ENCODE assay signal across 27 cellular contexts in the genomic region with DNA sequence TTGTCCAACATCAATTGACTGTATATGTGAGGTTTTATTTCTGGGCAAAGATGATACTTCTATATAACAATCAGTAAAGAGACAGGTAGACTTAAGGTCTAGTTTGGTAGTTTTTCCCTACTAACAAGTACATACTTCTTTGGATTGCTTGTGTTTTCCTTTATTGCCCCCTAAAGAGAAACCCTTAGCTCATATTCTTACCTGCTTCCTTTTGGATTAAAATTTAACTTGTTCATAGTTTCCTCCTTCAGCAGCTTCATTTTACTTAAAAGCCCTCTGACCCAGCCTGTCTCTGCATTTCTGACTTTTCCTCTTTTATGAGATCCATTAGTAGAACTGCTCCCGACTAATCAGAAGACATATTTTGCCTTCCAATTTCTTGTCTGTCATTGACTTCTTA.
"Had no signal": no experiment of that assay in that cellular context is flagged by ENCODE, and none has a peak within 500 bp of the region (broad histone marks: within the 10 kb centered on the region; RNA-seq: fewer than 3 reads in every experiment).

No MANE protein-coding gene starts in this region.

- H3K9me3 ChIP-seq: ovary, prostate gland, right lobe of liver, sigmoid colon, suprapubic skin, testis, tibial artery, transverse colon, upper lobe of right lung, uterus had no signal

- H2AFZ ChIP-seq: neural progenitor cell, parathyroid adenoma had no signal

- H3K27me3 ChIP-seq: neural progenitor cell, ovary, right lobe of liver, sigmoid colon, suprapubic skin, testis, tibial artery, transverse colon, upper lobe of right lung had no signal

- H3K27ac ChIP-seq: neural progenitor cell, ovary, parathyroid adenoma, prostate gland, right lobe of liver, sigmoid colon, suprapubic skin, testis, tibial artery, transverse colon, upper lobe of right lung, uterus had no signal

- H3K36me3 ChIP-seq: neural progenitor cell, ovary, prostate gland, right lobe of liver, sigmoid colon, suprapubic skin, tibial artery, transverse colon, upper lobe of right lung, uterus had no signal

- H3K4me3 ChIP-seq: neural progenitor cell, ovary, prostate gland, right lobe of liver, sigmoid colon, suprapubic skin, testis, tibial artery, transverse colon, upper lobe of right lung, uterus had no signal

- DNase-seq: naive B cell; naive thymus-derived CD8-positive, alpha-beta T cell; occipital lobe; ovary; posterior cingulate gyrus; right cardiac atrium; right lobe of liver; sigmoid colon; small intestine; stimulated activated CD4-positive, alpha-beta T cell treated with anti-CD3 and anti-CD28 coated beads, Interleukin-15, amount 100 ng/mL, for 24 hours; stimulated activated CD4-positive, alpha-beta T cell treated with anti-CD3 and anti-CD28 coated beads, Interleukin-2, amount 100 ng/mL, for 24 hours; stimulated activated CD4-positive, alpha-beta T cell treated with anti-CD3 and anti-CD28 coated beads, Interleukin-2, amount 100 ng/mL, for 48 hours; stimulated activated CD4-positive, alpha-beta T cell treated with anti-CD3 and anti-CD28 coated beads, Interleukin-4, amount 100 ng/mL, for 24 hours; stimulated activated naive B cell treated with anti-CD40 and anti-IgM and Interleukin-4, amounts not matched to agents 10 μg/mL and 1 μg/mL and 100 μg/mL, for 72 hours; stimulated activated naive CD4-positive, alpha-beta T cell treated with Interleukin-2 at 50 U/mL for 16 hours; substantia nigra; testis; tibial artery; transverse colon; upper lobe of right lung; uterus had no signal

- ATAC-seq: naive thymus-derived CD8-positive, alpha-beta T cell; natural killer cell treated with Interleukin-12 subunit alpha and Interleukin-12 subunit beta and Interleukin-15 and Interleukin-18, amount 100 ng/mL, for 72 hours; right cardiac atrium; right lobe of liver; stimulated activated effector memory CD8-positive, alpha-beta T cell treated with anti-CD3 and anti-CD28 coated beads, Interleukin-12 subunit alpha, Interleukin-12 subunit beta, amount 100 ng/mL, for 72 hours; stimulated activated naive B cell treated with anti-CD40 and anti-IgM and Interleukin-4, amounts not matched to agents 10 μg/mL and 1 μg/mL and 100 μg/mL, for 72 hours; upper lobe of right lung had no signal

- H3K4me1 ChIP-seq: neural progenitor cell, parathyroid adenoma, prostate gland, right lobe of liver, suprapubic skin, testis, upper lobe of right lung, uterus had no signal

- H3K79me2 ChIP-seq: parathyroid adenoma had no signal

- H3K9ac ChIP-seq: neural progenitor cell, parathyroid adenoma had no signal

- H3K4me2 ChIP-seq: neural progenitor cell had no signal
